10 cellular contexts compared by ENCODE assay signal in the genomic region with DNA sequence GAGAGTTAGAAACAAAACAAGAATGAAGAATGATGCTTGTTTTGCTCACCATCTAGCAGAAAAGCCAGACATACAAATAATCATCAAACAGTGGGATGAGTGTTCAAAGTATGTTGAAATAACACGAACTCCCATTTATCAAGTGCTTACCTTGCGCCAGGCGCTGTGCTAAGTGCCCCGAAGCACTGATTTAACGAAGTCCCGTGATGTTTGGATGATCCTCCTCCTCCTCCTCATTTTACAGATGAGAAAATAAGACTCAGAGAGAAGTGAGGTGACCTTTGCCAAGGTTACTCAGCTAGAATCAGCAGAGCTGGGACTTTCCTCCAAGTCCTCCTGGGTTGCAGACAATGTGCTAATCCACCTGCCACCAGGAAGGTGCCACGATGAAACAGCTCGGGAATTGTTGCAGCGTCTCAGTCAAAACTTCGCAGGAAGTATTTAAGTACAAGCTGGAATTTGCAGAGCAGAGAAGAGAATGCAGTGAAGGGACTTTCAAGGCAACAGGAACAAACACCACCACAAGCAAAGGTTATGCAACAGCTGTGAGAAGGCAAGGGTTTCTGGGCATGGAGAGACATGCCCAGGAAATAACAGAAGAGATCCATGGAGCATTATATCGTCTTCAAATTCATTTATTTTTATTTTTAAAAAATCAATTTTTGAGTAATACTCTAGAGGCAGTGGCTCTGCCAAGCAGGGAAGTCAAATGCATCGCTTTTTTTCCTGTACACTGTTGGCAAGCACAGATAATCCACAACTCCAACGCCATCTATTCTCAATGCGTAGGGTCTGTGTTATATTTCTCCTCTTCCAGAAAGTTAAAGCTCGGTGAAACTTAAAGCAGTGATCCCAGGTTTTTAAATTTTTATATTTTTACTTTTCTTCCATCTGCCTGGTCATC. TPM values are rescaled to one million over a fixed set of nuclear protein-coding genes. Genes with fewer than 3 reads are reported as not detected.
A peak's percentile ranks its signal among the peaks of the same experiment; 100 is the strongest.
DNase-seq lines count a peak whose midpoint lies in the region; ATAC-seq and TF ChIP-seq lines count a peak whose summit lies in the region.
"Had no signal": no experiment of that assay in that cellular context is flagged by ENCODE, and none has a peak within 500 bp of the region (broad histone marks: within the 10 kb centered on the region; RNA-seq: fewer than 3 reads in every experiment).

No MANE protein-coding gene starts in this region.

- no peaks in the 10 kb centered on the region for H3K9me3 Mint-ChIP-seq in dendritic cell treated with granulocyte-macrophage colony-stimulating factor and Interleukin-4, amounts not matched to agents 40 ng/mL and 50 ng/mL, for 4 days
- H3K9me3 Mint-ChIP-seq in activated CD4-positive, alpha-beta T cell treated with anti-CD3 and anti-CD28 coated beads for 36 hours (ENCODE audit: low read depth): no peaks in the 10 kb centered on the region
- H3K9me3 Mint-ChIP-seq: activated T-cell treated with anti-CD3 and anti-CD28 coated beads, Interleukin-2, amount 50 U/mL, for 72 hours had no signal

- TF ChIP-seq POLR2A in NB4 (IDR thresholded peaks at IDR 0.05; ENCODE audit: extremely low read depth, insufficient read length): no peak

- peak overlapping the region; percentile 77 for H3K27ac Mint-ChIP-seq in dendritic cell treated with granulocyte-macrophage colony-stimulating factor and Interleukin-4, amounts not matched to agents 40 ng/mL and 50 ng/mL, for 4 days
- no peak overlapping the region for H3K27ac Mint-ChIP-seq in activated CD4-positive, alpha-beta T cell treated with anti-CD3 and anti-CD28 coated beads for 36 hours

- no peaks in the 10 kb centered on the region for H3K36me3 Mint-ChIP-seq in dendritic cell treated with granulocyte-macrophage colony-stimulating factor and Interleukin-4, amounts not matched to agents 40 ng/mL and 50 ng/mL, for 4 days (ENCODE audit: low read depth)
- H3K36me3 Mint-ChIP-seq in activated CD4-positive, alpha-beta T cell treated with anti-CD3 and anti-CD28 coated beads for 36 hours (ENCODE audit: low read depth): no peaks in the 10 kb centered on the region

- intact Hi-C loops in dendritic cell treated with granulocyte-macrophage colony-stimulating factor and Interleukin-4, amounts not matched to agents 40 ng/mL and 50 ng/mL, for 4 days (cut with micrococcal nuclease): no loop called here
- intact Hi-C loops in activated CD4-positive, alpha-beta T cell treated with anti-CD3 and anti-CD28 coated beads for 36 hours (cut with DNase I, micrococcal nuclease): no loop called here

- H3K4me1 Mint-ChIP-seq in dendritic cell treated with granulocyte-macrophage colony-stimulating factor and Interleukin-4, amounts not matched to agents 40 ng/mL and 50 ng/mL, for 4 days (ENCODE audit: low read depth): peaks cover 8% of the 10 kb centered on the region
- H3K4me1 Mint-ChIP-seq in activated CD4-positive, alpha-beta T cell treated with anti-CD3 and anti-CD28 coated beads for 36 hours: peaks cover 6% of the 10 kb centered on the region

- no peak overlapping the region for H3K4me3 ChIP-seq in NB4 (ENCODE audit: low read depth, low read length)

- CTCF ChIA-PET in activated CD4-positive, alpha-beta T cell treated with anti-CD3 and anti-CD28 coated beads for 36 hours (lab: Charles Lee): interaction anchor here (0.6 to 1.1 kb wide), 4 partner anchors 11 to 205 kb away, joined by 3 to 4 read pairs (median 3); a partner anchor contains a TSS

- peaks cover 4% of the 10 kb centered on the region for H3K27me3 Mint-ChIP-seq in dendritic cell treated with granulocyte-macrophage colony-stimulating factor and Interleukin-4, amounts not matched to agents 40 ng/mL and 50 ng/mL, for 4 days
- no peaks in the 10 kb centered on the region for H3K27me3 Mint-ChIP-seq in activated CD4-positive, alpha-beta T cell treated with anti-CD3 and anti-CD28 coated beads for 36 hours

- ATAC-seq in omental fat pad (ENCODE audit: low FRiP score): peak; percentile 89
- no peak for ATAC-seq in HG02938 (IDR thresholded peaks at IDR 0.05; ENCODE audit: unreplicated experiment)
- no peak for ATAC-seq in activated CD4-positive, alpha-beta T cell treated with anti-CD3 and anti-CD28 coated beads for 36 hours
- ATAC-seq: activated T-cell treated with anti-CD3 and anti-CD28 coated beads, Interleukin-2, amount 50 U/mL, for 72 hours had no signal

- TF ChIP-seq CTCF in NB4 (IDR thresholded peaks at IDR 0.05; ENCODE audit: low read depth, low read length): no peak
- no peak for TF ChIP-seq CTCF in omental fat pad (IDR thresholded peaks at IDR 0.05)

- DNase-seq in GDM1 (lab: John Stamatoyannopoulos, UW) (peak; percentile 14), NB4 (ENCODE audit: low read depth) (peak; percentile 69), omental fat pad (ENCODE audit: low spot score) (no peak), HUDEP-2 (lab: John Stamatoyannopoulos, UW; ENCODE audit: unreplicated experiment in 76 of 76) (no peak)
- no peak for DNase-seq in activated CD4-positive, alpha-beta T cell treated with anti-CD3 and anti-CD28 coated beads for 36 hours
- DNase-seq in stimulated activated CD4-positive, alpha-beta T cell treated with anti-CD3 and anti-CD28 coated beads, Interleukin-4, amount 100 ng/mL, for 1 hour: no peak
- DNase-seq: activated T-cell treated with anti-CD3 and anti-CD28 coated beads, Interleukin-2, amount 50 U/mL, for 72 hours; stimulated activated CD4-positive, alpha-beta T cell treated with anti-CD3 and anti-CD28 coated beads, Interleukin-2, amount 100 ng/mL, for 24 hours had no signal

- H3K4me3 Mint-ChIP-seq in dendritic cell treated with granulocyte-macrophage colony-stimulating factor and Interleukin-4, amounts not matched to agents 40 ng/mL and 50 ng/mL, for 4 days: peak overlapping the region; percentile 63
- no peak overlapping the region for H3K4me3 Mint-ChIP-seq in activated CD4-positive, alpha-beta T cell treated with anti-CD3 and anti-CD28 coated beads for 36 hours

- POLR2A ChIA-PET in activated CD4-positive, alpha-beta T cell treated with anti-CD3 and anti-CD28 coated beads for 36 hours (lab: Charles Lee): no interaction called here

RNA-seq across cellular contexts. Expression of a gene that starts 11.1 kb away (rescaled TPM):
- 10 to 100 TPM in 1 of 4 donors, 1 to 10 TPM in 3; 2.3 to 20.0 (median 3.5) TPM for total RNA-seq in omental fat pad
- total RNA-seq in activated CD4-positive, alpha-beta T cell treated with anti-CD3 and anti-CD28 coated beads for 36 hours: not detected

RNA-seq across cellular contexts. Expression of a gene that starts 13.5 kb away (rescaled TPM):
- total RNA-seq in omental fat pad: 10 to 100 TPM; 18.9 to 46.2 (median 35.2) TPM
- not detected for total RNA-seq in activated CD4-positive, alpha-beta T cell treated with anti-CD3 and anti-CD28 coated beads for 36 hours

RNA-seq across cellular contexts. Expression of a gene that starts 34.7 kb away (rescaled TPM):
- total RNA-seq in omental fat pad: 10 to 100 TPM in 2 of 4 donors, 1 to 10 TPM in 2; 4.2 to 12.1 (median 9.7) TPM
- under 1 TPM in 1 of 2 experiments, not detected in 1; 0.32 TPM for total RNA-seq in activated CD4-positive, alpha-beta T cell treated with anti-CD3 and anti-CD28 coated beads for 36 hours

RNA-seq across cellular contexts. Expression of a gene that starts 49.7 kb away (rescaled TPM):
- 10 to 100 TPM; 29.9 to 77.9 (median 56.7) TPM for total RNA-seq in omental fat pad
- total RNA-seq in activated CD4-positive, alpha-beta T cell treated with anti-CD3 and anti-CD28 coated beads for 36 hours: 10 to 100 TPM; 23.9 to 28.4 TPM

Comparison
In these comparisons a context has a peak if more than half of its experiments do, and no peak if none do; other contexts are left out.
1. DNase-seq: peak in GDM1 (single experiment) and NB4 (single experiment); none in omental fat pad (single experiment), activated CD4-positive, alpha-beta T cell treated with anti-CD3 and anti-CD28 coated beads for 36 hours (single experiment), stimulated activated CD4-positive, alpha-beta T cell treated with anti-CD3 and anti-CD28 coated beads, Interleukin-4, amount 100 ng/mL, for 1 hour (single experiment) and HUDEP-2 (0 of 76).
2. RNA of a gene that starts 13.5 kb away (total RNA-seq): 18.9 to 46.2 TPM in omental fat pad; not detected in activated CD4-positive, alpha-beta T cell treated with anti-CD3 and anti-CD28 coated beads for 36 hours; every median in the first group is over 10 times any median in the second.